In the genomic region with DNA sequence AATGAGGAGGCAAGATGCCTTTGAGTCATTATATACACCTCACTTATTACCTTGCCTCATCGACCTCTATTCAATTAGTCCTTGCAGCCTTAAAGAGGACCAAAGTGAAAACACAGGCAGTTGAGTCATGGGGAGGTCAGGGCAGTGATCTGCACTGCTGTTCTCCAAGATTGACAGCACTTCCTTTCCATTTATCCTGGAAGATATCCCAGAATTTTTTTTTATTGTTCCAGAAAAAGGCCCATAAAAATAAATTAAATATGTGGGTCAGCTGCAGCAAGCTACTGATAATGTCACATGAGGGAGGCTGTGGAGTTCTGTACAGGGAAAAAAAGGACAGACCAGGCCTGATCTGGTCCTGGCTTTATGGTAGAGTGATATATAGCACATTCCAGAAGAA, we compare ENCODE assay signal across 15 cellular contexts. TPM values are rescaled to one million over a fixed set of nuclear protein-coding genes. Genes with fewer than 3 reads are reported as not detected.
DNase-seq lines count a peak whose midpoint lies in the region; ATAC-seq and TF ChIP-seq lines count a peak whose summit lies in the region.
"Had no signal": no experiment of that assay in that cellular context is flagged by ENCODE, and none has a peak within 500 bp of the region (broad histone marks: within the 10 kb centered on the region; RNA-seq: fewer than 3 reads in every experiment).

No MANE protein-coding gene starts in this region.

- intact Hi-C loops in left ventricle myocardium inferior (cut with micrococcal nuclease): loop anchor here (10.0 kb wide), 1 partner anchor 83 kb away; no protein-coding TSS in a partner anchor
- intact Hi-C loops in posterior vena cava (cut with DNase I): no loop called here

- H3K36me3 ChIP-seq in left ventricle myocardium inferior (no peaks in the 10 kb centered on the region), skeletal muscle tissue (ENCODE audit: control insufficient read depth in 3 of 3, insufficient read depth in 3 of 3, low read length in 3 of 3) (no peaks in the 10 kb centered on the region)
- H3K36me3 ChIP-seq: sigmoid colon, suprapubic skin had no signal

- no peak overlapping the region for H3K9ac ChIP-seq in skeletal muscle tissue (ENCODE audit: low read depth in 1 of 3, low read length in 3 of 3)

- DNase-seq in HT1080 (ENCODE audit: low read depth) (peak; percentile 53), astrocyte of the spinal cord (ENCODE audit: low read depth, low spot score) (peak; percentile 16), left ventricle myocardium inferior (no peak), GM19238 (ENCODE audit: insufficient read length, low spot score) (no peak), NCI-H1092 treated with DMSO at 0.1 percent for 48 hours (lab: John Stamatoyannopoulos, UW) (no peak), posterior vena cava (ENCODE audit: low spot score) (no peak)
- DNase-seq: activated gamma-delta T cell treated with Interleukin-2 at 50 U/mL for 16 hours, GDM1, H9, NCI-H1436 treated with DMSO at 0.1 percent for 48 hours, NCI-H526 treated with DMSO at 0.1 percent for 48 hours, sigmoid colon had no signal

- no peak for ATAC-seq in GM21825 (IDR thresholded peaks at IDR 0.05; ENCODE audit: unreplicated experiment)

- H3K4me3 ChIP-seq in astrocyte of the spinal cord (ENCODE audit: low read depth, low read length) (no peak overlapping the region), left ventricle myocardium inferior (no peak overlapping the region), skeletal muscle tissue (ENCODE audit: low read length in 3 of 3) (no peak overlapping the region)
- H3K4me3 ChIP-seq: sigmoid colon, suprapubic skin had no signal

- peaks cover 29% of the 10 kb centered on the region for H3K4me1 ChIP-seq in left ventricle myocardium inferior
- H3K4me1 ChIP-seq in skeletal muscle tissue (ENCODE audit: control insufficient read depth in 3 of 3, insufficient read depth in 3 of 3, low read length in 3 of 3): peaks cover 0 to 13% (median 12%) of the 10 kb centered on the region in 3 donors
- H3K4me1 ChIP-seq: suprapubic skin had no signal

- H3K9me3 ChIP-seq in left ventricle myocardium inferior (replicated peaks) (no peaks in the 10 kb centered on the region), skeletal muscle tissue (ENCODE audit: control insufficient read depth in 3 of 3, low read length in 3 of 3) (no peaks in the 10 kb centered on the region)
- H3K9me3 ChIP-seq: sigmoid colon, suprapubic skin had no signal

- in situ Hi-C loops in astrocyte of the spinal cord (cut with HindIII; ENCODE audit: low sequenced_read_pairs): no loop called here

- peak overlapping the region; percentile 62 for H3K27ac ChIP-seq in left ventricle myocardium inferior (replicated peaks)
- peak overlapping the region; percentile 28 for H3K27ac ChIP-seq in skeletal muscle tissue (ENCODE audit: low read depth, low read length)
- H3K27ac ChIP-seq: sigmoid colon, suprapubic skin had no signal

- TF ChIP-seq CTCF in astrocyte of the spinal cord (IDR thresholded peaks at IDR 0.05; ENCODE audit: low read depth, low read length): no peak
- TF ChIP-seq CTCF in left ventricle myocardium inferior (IDR thresholded peaks at IDR 0.05; ENCODE audit: borderline replicate concordance): no peak

- H3K27me3 ChIP-seq in left ventricle myocardium inferior (ENCODE audit: low read depth) (no peaks in the 10 kb centered on the region), skeletal muscle tissue (ENCODE audit: control insufficient read depth in 3 of 3, insufficient read depth in 3 of 3, low read length in 3 of 3) (no peaks in the 10 kb centered on the region)
- H3K27me3 ChIP-seq: sigmoid colon, suprapubic skin had no signal

RNA-seq across cellular contexts. Expression of gene CDC42BPA, which starts 33.2 kb away (rescaled TPM):
- 14.2 and 14.6 TPM in 2 replicates for total RNA-seq in HT1080 (2014; rRNA removed; shearing (Covaris generic))
- polyA plus RNA-seq in HT1080 (2015; cell fraction: cytosol; rRNA removed): 13.3 and 19.3 TPM in 2 replicates
- 22.1 and 22.8 TPM in 2 replicates for polyA plus RNA-seq in HT1080 (2015; cell fraction: nucleus; rRNA removed)
- total RNA-seq in left ventricle myocardium inferior (35.1 TPM), skeletal muscle tissue (44.4 TPM), posterior vena cava (10 to 100 TPM; 47.8 to 56.4 TPM)

Comparison
In these comparisons a context has a peak if more than half of its experiments do, and no peak if none do; other contexts are left out.
1. DNase-seq: peak in HT1080 (single experiment) and astrocyte of the spinal cord (single experiment); none in left ventricle myocardium inferior (single experiment), GM19238 (single experiment), NCI-H1092 treated with DMSO at 0.1 percent for 48 hours (single experiment) and posterior vena cava (single experiment).